In genomic region chr4:29278580-29278979, GRCh38 we compare ENCODE assay signal across 20 cellular contexts.
DNase-seq lines count a peak whose midpoint lies in the region; ATAC-seq, FAIRE-seq and TF ChIP-seq lines count a peak whose summit lies in the region.
"Had no signal": no experiment of that assay in that cellular context is flagged by ENCODE, and none has a peak within 500 bp of the region (broad histone marks: within the 10 kb centered on the region; RNA-seq: fewer than 3 reads in every experiment).

No MANE protein-coding gene starts in this region.

- H3K4me1 ChIP-seq in smooth muscle cell (ENCODE audit: low read depth) (peaks cover 7% of the 10 kb centered on the region), pancreas (peaks cover 0 to 2% (median 0%) of the 10 kb centered on the region in 3 donors), right atrium auricular region (no peaks in the 10 kb centered on the region)

- no peak overlapping the region for H3K4me3 ChIP-seq in smooth muscle cell
- H3K4me3 ChIP-seq in pancreas: no peak overlapping the region
- H3K4me3 ChIP-seq in right atrium auricular region: no peak overlapping the region
- H3K4me3 ChIP-seq: cardiac muscle cell had no signal

- H4K20me1 ChIP-seq in smooth muscle cell (ENCODE audit: low read depth): no peaks in the 10 kb centered on the region

- ATAC-seq in pancreas: no peak
- ATAC-seq: WTC11 had no signal

- H2AFZ ChIP-seq in smooth muscle cell (ENCODE audit: low read depth): peak overlapping the region; percentile 64

- H3K27ac ChIP-seq in smooth muscle cell (ENCODE audit: low read depth) (peak overlapping the region; percentile 72), pancreas (no peak overlapping the region), right atrium auricular region (no peak overlapping the region)
- H3K27ac ChIP-seq: cardiac muscle cell had no signal

- peak; percentile 64 for DNase-seq in HS-5 (ENCODE audit: low read depth)
- peak; percentile 3 for DNase-seq in amniotic stem cell (lab: John Stamatoyannopoulos, UW)
- DNase-seq in fibroblast of the conjunctiva (ENCODE audit: low read depth): peak; percentile 5
- no peak for DNase-seq in smooth muscle cell (lab: John Stamatoyannopoulos, UW; ENCODE audit: unreplicated experiment)
- DNase-seq in pancreas: no peak
- DNase-seq in activated CD4-positive, CD25-positive, alpha-beta regulatory T cell treated with anti-CD3 and anti-CD28 coated beads, Interleukin-2, amount 50 U/mL, for 72 hours: no peak
- no peak for DNase-seq in right atrium auricular region (ENCODE audit: low spot score)
- DNase-seq: activated naive CD4-positive, alpha-beta T cell treated with Interleukin-2 at 50 U/mL for 16 hours; CD4-positive, CD25-positive, alpha-beta regulatory T cell; endodermal cell; Karpas-422; midbrain; NCI-H1694 treated with DMSO at 0.1 percent for 48 hours; NCI-H510A treated with DMSO at 0.1 percent for 48 hours; occipital lobe; OCI-M1 had no signal

- intact Hi-C loops in pancreas (cut with DNase I): no loop called here

- H3K27me3 ChIP-seq in smooth muscle cell (ENCODE audit: low read depth) (no peaks in the 10 kb centered on the region), pancreas (no peaks in the 10 kb centered on the region), right atrium auricular region (no peaks in the 10 kb centered on the region)
- H3K27me3 ChIP-seq: cardiac muscle cell had no signal

- H3K4me2 ChIP-seq in smooth muscle cell: peak overlapping the region; percentile 75

- WGBS in smooth muscle cell (ENCODE audit: low lambda C conversion rate): 26% methylated on average over 2 of the region's 2 CpGs
- WGBS in pancreas, 2 donors: 54 to 59% methylated on average over 2 of the region's 2 CpGs

- H3K79me2 ChIP-seq in smooth muscle cell (ENCODE audit: low read depth): no peaks in the 10 kb centered on the region

- TF ChIP-seq CTCF in smooth muscle cell (IDR thresholded peaks at IDR 0.05; ENCODE audit: borderline replicate concordance, insufficient read depth, poor library complexity, severe bottlenecking) (no peak), pancreas (IDR thresholded peaks at IDR 0.05) (no peak), right atrium auricular region (IDR thresholded peaks at IDR 0.05) (no peak)

- H3F3A ChIP-seq in smooth muscle cell (ENCODE audit: low read depth): peaks cover 7% of the 10 kb centered on the region

- no peak overlapping the region for H3K9ac ChIP-seq in smooth muscle cell (ENCODE audit: low read depth)

- FAIRE-seq in pancreas (lab: Jason Lieb, UNC): no peak
- FAIRE-seq: GM12891, keratinocyte had no signal

- H3K36me3 ChIP-seq in smooth muscle cell (ENCODE audit: low read depth) (peaks cover 3% of the 10 kb centered on the region), pancreas (no peaks in the 10 kb centered on the region), right atrium auricular region (no peaks in the 10 kb centered on the region)
- H3K36me3 ChIP-seq: cardiac muscle cell had no signal

- H3K9me3 ChIP-seq in smooth muscle cell (replicated peaks; ENCODE audit: low read depth): no peaks in the 10 kb centered on the region
- H3K9me3 ChIP-seq in pancreas: no peaks in the 10 kb centered on the region
- H3K9me3 ChIP-seq in right atrium auricular region: no peaks in the 10 kb centered on the region

Comparison
In these comparisons a context has a peak if more than half of its experiments do, and no peak if none do; other contexts are left out.
1. DNase-seq: peak in HS-5 (single experiment), amniotic stem cell (single experiment) and fibroblast of the conjunctiva (single experiment); none in smooth muscle cell (single experiment), pancreas (0 of 6), activated CD4-positive, CD25-positive, alpha-beta regulatory T cell treated with anti-CD3 and anti-CD28 coated beads, Interleukin-2, amount 50 U/mL, for 72 hours (single experiment) and right atrium auricular region (single experiment).